8 cellular contexts compared by ENCODE assay signal in genomic region chr10:133388973-133389818, GRCh38. TPM values are rescaled to one million over a fixed set of nuclear protein-coding genes. Genes with fewer than 3 reads are reported as not detected.
A peak's percentile ranks its signal among the peaks of the same experiment; 100 is the strongest.
DNase-seq lines count a peak whose midpoint lies in the region; ATAC-seq and TF ChIP-seq lines count a peak whose summit lies in the region.

No MANE protein-coding gene starts in this region.

- H3K27ac Mint-ChIP-seq in central memory CD8-positive, alpha-beta T cell (ENCODE audit: low read depth), result peak overlapping the region; percentile 96

- H3K4me1 ChIP-seq in OCI-LY1 (ENCODE audit: insufficient read depth, low read length, severe bottlenecking), result peaks cover 42% of the 10 kb centered on the region
- peaks cover 4% of the 10 kb centered on the region in 2 donors for H3K4me1 ChIP-seq in thoracic aorta (ENCODE audit: control insufficient read depth in 1 of 2, low read depth in 2 of 2)
- no peaks in the 10 kb centered on the region for H3K4me1 ChIP-seq in GM23248 (ENCODE audit: insufficient read depth)

- 85 to 87% methylated on average over 38 to 39 of the region's 39 CpGs for WGBS in GM23248 (ENCODE audit: low coverage in 1 of 2, low lambda C conversion rate in 2 of 2, missing lambda C conversion rate in 2 of 2), 2 experiments

- H3K9me3 ChIP-seq in OCI-LY1 (ENCODE audit: low read length), result no peaks in the 10 kb centered on the region
- no peaks in the 10 kb centered on the region for H3K9me3 ChIP-seq in thoracic aorta
- H3K9me3 ChIP-seq in GM23248 (ENCODE audit: low read depth), result no peaks in the 10 kb centered on the region

- peak; percentile 41 for DNase-seq in NK-92 treated with Interleukin-12 subunit alpha and Interleukin-12 subunit beta, amount 100 ng/mL, for 24 hours (lab: John Stamatoyannopoulos, UW)
- DNase-seq in NK-92 (lab: John Stamatoyannopoulos, UW; ENCODE audit: unreplicated experiment) (no peak), thoracic aorta (ENCODE audit: low spot score) (no peak), GM23248 (no peak), NCI-H748 treated with DMSO at 0.1 percent for 48 hours (lab: John Stamatoyannopoulos, UW) (no peak)
- DNase-seq in central memory CD8-positive, alpha-beta T cell (ENCODE audit: low spot score in 2 of 2), result peak in 1 of 2 donors; percentile 42

- H3K4me2 ChIP-seq in OCI-LY1 (ENCODE audit: low read length) (peak overlapping the region; percentile 88), GM23248 (ENCODE audit: unreplicated experiment) (no peak overlapping the region)

- H3K36me3 ChIP-seq in OCI-LY1 (ENCODE audit: insufficient read depth, low read length) (no peaks in the 10 kb centered on the region), thoracic aorta (peaks cover 3% of the 10 kb centered on the region), GM23248 (ENCODE audit: low read depth) (no peaks in the 10 kb centered on the region)

- ATAC-seq in HG02840 (IDR thresholded peaks at IDR 0.05; ENCODE audit: low FRiP score, unreplicated experiment) (peak; percentile 75), thoracic aorta (ENCODE audit: insufficient number of reproducible peaks, low FRiP score, low read depth) (no peak)
- peak; percentile 61 for ATAC-seq in central memory CD8-positive, alpha-beta T cell (replicated peaks; ENCODE audit: extremely low read depth, poor library complexity, severe bottlenecking)

- H3K4me3 ChIP-seq in OCI-LY1 (ENCODE audit: low read depth, low read length, poor library complexity, severe bottlenecking), result peak overlapping the region; percentile 67
- peak overlapping the region; percentile 50 for H3K4me3 ChIP-seq in thoracic aorta
- no peak overlapping the region for H3K4me3 ChIP-seq in GM23248

- no peaks in the 10 kb centered on the region for H3F3A ChIP-seq in OCI-LY1 (ENCODE audit: insufficient read depth, low read length)
- no peaks in the 10 kb centered on the region for H3F3A ChIP-seq in GM23248 (ENCODE audit: insufficient read depth)

- H2AFZ ChIP-seq in OCI-LY1 (ENCODE audit: low read length) (no peak overlapping the region), GM23248 (no peak overlapping the region)

- no peaks in the 10 kb centered on the region for H3K27me3 Mint-ChIP-seq in central memory CD8-positive, alpha-beta T cell

- H3K9me2 ChIP-seq in OCI-LY1 (ENCODE audit: low read depth, low read length) (no peaks in the 10 kb centered on the region), GM23248 (ENCODE audit: insufficient read depth) (no peaks in the 10 kb centered on the region)

- H3K9me3 Mint-ChIP-seq in central memory CD8-positive, alpha-beta T cell, result no peaks in the 10 kb centered on the region

- H3K27ac ChIP-seq in OCI-LY1 (ENCODE audit: low read depth, low read length, poor library complexity, severe bottlenecking) (peak overlapping the region; percentile 93), thoracic aorta (no peak overlapping the region), GM23248 (no peak overlapping the region)

- H3K9ac ChIP-seq in OCI-LY1 (ENCODE audit: low read length), result peak overlapping the region; percentile 68
- no peak overlapping the region for H3K9ac ChIP-seq in GM23248

- in situ Hi-C loops in GM23248 (cut with MboI), result no loop called here

- peaks cover 18% of the 10 kb centered on the region for H3K36me3 Mint-ChIP-seq in central memory CD8-positive, alpha-beta T cell (ENCODE audit: insufficient read depth)

- no peak for TF ChIP-seq CTCF in OCI-LY1 (IDR thresholded peaks at IDR 0.05; ENCODE audit: low read length)
- no peak for TF ChIP-seq CTCF in thoracic aorta (IDR thresholded peaks at IDR 0.05)

- H3K4me1 Mint-ChIP-seq in central memory CD8-positive, alpha-beta T cell, result peaks cover 38% of the 10 kb centered on the region

- H3K79me2 ChIP-seq in OCI-LY1 (ENCODE audit: insufficient read depth, low read length), result no peaks in the 10 kb centered on the region
- peaks cover under 1% of the 10 kb centered on the region; the same call in 1 of the 2 replicates for H3K79me2 ChIP-seq in GM23248 (ENCODE audit: insufficient read depth)

- H3K27me3 ChIP-seq in OCI-LY1 (ENCODE audit: insufficient read depth, low read length), result peaks cover 2% of the 10 kb centered on the region; the same call in 1 of the 2 replicates
- no peaks in the 10 kb centered on the region for H3K27me3 ChIP-seq in thoracic aorta (replicated peaks; ENCODE audit: insufficient read depth)
- no peaks in the 10 kb centered on the region for H3K27me3 ChIP-seq in GM23248 (replicated peaks; ENCODE audit: insufficient read depth)

- peak overlapping the region; percentile 87 for H3K4me3 Mint-ChIP-seq in central memory CD8-positive, alpha-beta T cell

- no peaks in the 10 kb centered on the region for H4K20me1 ChIP-seq in OCI-LY1 (ENCODE audit: insufficient read depth, low read length)
- no peaks in the 10 kb centered on the region for H4K20me1 ChIP-seq in GM23248 (ENCODE audit: insufficient read depth)

RNA-seq across cellular contexts. Expression of gene MTG1, which starts 4.8 kb away (rescaled TPM):
- 10 to 100 TPM; 18.0 to 18.6 TPM for total RNA-seq in thoracic aorta
- 22.8 and 26.1 TPM in 2 replicates for total RNA-seq in GM23248 (2014; rRNA removed; shearing (Covaris generic))
- 50.7 and 53.4 TPM in 2 replicates for polyA plus RNA-seq in GM23248 (2016; fragmentation: Nextera tagmentation; extraction: Ambion mirVana)

RNA-seq across cellular contexts. Expression of gene PAOX, which starts 10.1 kb away (rescaled TPM):
- 1 to 10 TPM; 7.0 to 9.1 TPM for total RNA-seq in thoracic aorta
- 4.1 and 5.8 TPM in 2 replicates for total RNA-seq in GM23248 (2014; rRNA removed; shearing (Covaris generic))
- 4.5 TPM in 2 replicates for polyA plus RNA-seq in GM23248 (2016; fragmentation: Nextera tagmentation; extraction: Ambion mirVana)

RNA-seq across cellular contexts. Expression of gene ECHS1, which starts 16.0 kb away (rescaled TPM):
- total RNA-seq in thoracic aorta, result 10 to 100 TPM; 27.5 to 64.6 TPM
- 76.1 and 82.2 TPM in 2 replicates for total RNA-seq in GM23248 (2014; rRNA removed; shearing (Covaris generic))
- polyA plus RNA-seq in GM23248 (2016; fragmentation: Nextera tagmentation; extraction: Ambion mirVana), result 147 and 150 TPM in 2 replicates

RNA-seq across cellular contexts. Expression of gene FUOM, which starts 31.4 kb away (rescaled TPM):
- 10 to 100 TPM; 13.1 to 26.1 TPM for total RNA-seq in thoracic aorta
- 19.5 and 24.5 TPM in 2 replicates for total RNA-seq in GM23248 (2014; rRNA removed; shearing (Covaris generic))
- polyA plus RNA-seq in GM23248 (2016; fragmentation: Nextera tagmentation; extraction: Ambion mirVana), result 20.9 and 21.5 TPM in 2 replicates

RNA-seq across cellular contexts. Expression of gene SPRN, which starts 35.2 kb away (rescaled TPM):
- total RNA-seq in thoracic aorta, result not detected
- 0.22 and 0.76 TPM in 2 replicates for total RNA-seq in GM23248 (2014; rRNA removed; shearing (Covaris generic))
- polyA plus RNA-seq in GM23248 (2016; fragmentation: Nextera tagmentation; extraction: Ambion mirVana), result 0.32 and 0.34 TPM in 2 replicates
